ENCODE assay signal across 20 cellular contexts in genomic region chr9:98797491-98797890, GRCh38. TPM values are rescaled to one million over a fixed set of nuclear protein-coding genes. Genes with fewer than 3 reads are reported as not detected.
DNase-seq lines count a peak whose midpoint lies in the region; ATAC-seq and TF ChIP-seq lines count a peak whose summit lies in the region.
"Had no signal": no experiment of that assay in that cellular context is flagged by ENCODE, and none has a peak within 500 bp of the region (broad histone marks: within the 10 kb centered on the region; RNA-seq: fewer than 3 reads in every experiment).

No MANE protein-coding gene starts in this region.

- no peak for ATAC-seq in CD4-positive, alpha-beta T cell (ENCODE audit: poor library complexity)
- no peak for ATAC-seq in activated CD8-positive, alpha-beta T cell treated with anti-CD3 and anti-CD28 coated beads, Interleukin-2, amount 10 ng/mL, durations not matched to agents 7 days and 5 days
- ATAC-seq in naive thymus-derived CD4-positive, alpha-beta T cell = no peak
- ATAC-seq in HG03439 (IDR thresholded peaks at IDR 0.05; ENCODE audit: unreplicated experiment) (no peak), HG02571 (IDR thresholded peaks at IDR 0.05; ENCODE audit: unreplicated experiment) (no peak)

- no peak overlapping the region for H3K4me3 ChIP-seq in naive thymus-derived CD4-positive, alpha-beta T cell (ENCODE audit: low read length)

- H3K9me3 ChIP-seq in CD4-positive, alpha-beta T cell (ENCODE audit: control insufficient read depth, low read length) = no peaks in the 10 kb centered on the region
- H3K9me3 ChIP-seq in naive thymus-derived CD4-positive, alpha-beta T cell (ENCODE audit: control insufficient read depth in 2 of 3, low read length in 3 of 3) = no peaks in the 10 kb centered on the region
- H3K9me3 ChIP-seq: esophagus squamous epithelium, psoas muscle, thyroid gland had no signal

- POLR2A ChIA-PET in CD4-positive, alpha-beta T cell (lab: Charles Lee) = interaction anchor here (2.3 kb wide), 1 partner anchor 11 kb away, joined by 15 read pairs; the partner anchor contains the start of gene GALNT12
- POLR2A ChIA-PET in activated CD8-positive, alpha-beta T cell treated with anti-CD3 and anti-CD28 coated beads, Interleukin-2, amount 10 ng/mL, durations not matched to agents 7 days and 5 days (lab: Charles Lee) = interaction anchor here (1.7 kb wide), 1 partner anchor 11 kb away, joined by 8 read pairs; no protein-coding TSS in a partner anchor
- POLR2A ChIA-PET in naive thymus-derived CD4-positive, alpha-beta T cell (lab: Charles Lee) = interaction anchor here (1.2 to 2.4 kb wide), 2 partner anchors 9 to 542 kb away, joined by 4 to 8 read pairs; partner anchors contain the start of genes GALNT12 and TBC1D2

- no peak overlapping the region for H3K27ac ChIP-seq in CD4-positive, alpha-beta T cell (ENCODE audit: low read depth, low read length)
- H3K27ac ChIP-seq in naive thymus-derived CD4-positive, alpha-beta T cell (ENCODE audit: low read depth, low read length) = no peak overlapping the region
- H3K27ac ChIP-seq: cardiac muscle cell, SJSA1 had no signal

- TF ChIP-seq CTCF in CD4-positive, alpha-beta T cell (IDR thresholded peaks at IDR 0.05) = no peak

- H3K36me3 ChIP-seq in naive thymus-derived CD4-positive, alpha-beta T cell (ENCODE audit: control insufficient read depth in 2 of 3, insufficient read depth in 3 of 3, low read length in 3 of 3) = no peaks in the 10 kb centered on the region
- H3K36me3 ChIP-seq: BLaER1 treated with 17β-estradiol and CSF1 and Interleukin-3, amounts not matched to agents 10 nM and 100 nM; cardiac muscle cell; esophagus squamous epithelium; SJSA1; thyroid gland had no signal

- H3K4me3 Mint-ChIP-seq in T-helper 2 cell treated with Interferon-gamma antibody and Interleukin-4, amounts not matched to agents 5 μg/mL and 100 μg/mL, for 36 hours = peak overlapping the region; percentile 54
- peak overlapping the region; percentile 94 for H3K4me3 Mint-ChIP-seq in CD4-positive, alpha-beta T cell
- peak overlapping the region; percentile 31 for H3K4me3 Mint-ChIP-seq in activated CD8-positive, alpha-beta T cell treated with anti-CD3 and anti-CD28 coated beads, Interleukin-2, amount 10 ng/mL, durations not matched to agents 7 days and 5 days
- H3K4me3 Mint-ChIP-seq in naive thymus-derived CD4-positive, alpha-beta T cell = peak overlapping the region; percentile 47 to 94 (median 90)

- H3K27ac Mint-ChIP-seq in T-helper 2 cell treated with Interferon-gamma antibody and Interleukin-4, amounts not matched to agents 5 μg/mL and 100 μg/mL, for 36 hours = peak overlapping the region; percentile 62
- H3K27ac Mint-ChIP-seq in CD4-positive, alpha-beta T cell = peak overlapping the region; percentile 72
- H3K27ac Mint-ChIP-seq in activated CD8-positive, alpha-beta T cell treated with anti-CD3 and anti-CD28 coated beads, Interleukin-2, amount 10 ng/mL, durations not matched to agents 7 days and 5 days = no peak overlapping the region
- H3K27ac Mint-ChIP-seq in naive thymus-derived CD4-positive, alpha-beta T cell = peak overlapping the region in 7 of 9 donors; percentile 28 to 89 (median 81)

- H3K9me3 Mint-ChIP-seq in T-helper 2 cell treated with Interferon-gamma antibody and Interleukin-4, amounts not matched to agents 5 μg/mL and 100 μg/mL, for 36 hours = peaks cover 15% of the 10 kb centered on the region
- no peaks in the 10 kb centered on the region for H3K9me3 Mint-ChIP-seq in CD4-positive, alpha-beta T cell
- H3K9me3 Mint-ChIP-seq in activated CD8-positive, alpha-beta T cell treated with anti-CD3 and anti-CD28 coated beads, Interleukin-2, amount 10 ng/mL, durations not matched to agents 7 days and 5 days (ENCODE audit: insufficient read depth) = peaks cover 14% of the 10 kb centered on the region
- H3K9me3 Mint-ChIP-seq in naive thymus-derived CD4-positive, alpha-beta T cell = peaks cover 0 to 14% (median 5%) of the 10 kb centered on the region in 11 donors

- peaks cover 13% of the 10 kb centered on the region for H3K4me1 Mint-ChIP-seq in T-helper 2 cell treated with Interferon-gamma antibody and Interleukin-4, amounts not matched to agents 5 μg/mL and 100 μg/mL, for 36 hours (ENCODE audit: low read depth)
- peaks cover 29% of the 10 kb centered on the region for H3K4me1 Mint-ChIP-seq in CD4-positive, alpha-beta T cell (ENCODE audit: low read depth)
- H3K4me1 Mint-ChIP-seq in activated CD8-positive, alpha-beta T cell treated with anti-CD3 and anti-CD28 coated beads, Interleukin-2, amount 10 ng/mL, durations not matched to agents 7 days and 5 days (ENCODE audit: low read depth) = peaks cover 13% of the 10 kb centered on the region
- peaks cover 18 to 29% (median 24%) of the 10 kb centered on the region in 7 donors for H3K4me1 Mint-ChIP-seq in naive thymus-derived CD4-positive, alpha-beta T cell

- CTCF ChIA-PET in CD4-positive, alpha-beta T cell (lab: Charles Lee) = interaction anchor here (0.8 to 1.6 kb wide), 2 partner anchors 9 to 12 kb away, joined by 3 read pairs; no protein-coding TSS in a partner anchor
- CTCF ChIA-PET in activated CD8-positive, alpha-beta T cell treated with anti-CD3 and anti-CD28 coated beads, Interleukin-2, amount 10 ng/mL, durations not matched to agents 7 days and 5 days (lab: Charles Lee) = interaction anchor here (2.6 to 3.1 kb wide), 2 partner anchors 9 to 22 kb away, joined by 10 to 19 read pairs; no protein-coding TSS in a partner anchor
- CTCF ChIA-PET in naive thymus-derived CD4-positive, alpha-beta T cell (lab: Charles Lee) = interaction anchor here (0.6 to 1.3 kb wide), 2 partner anchors 11 to 546 kb away, joined by 3 read pairs; no protein-coding TSS in a partner anchor

- peaks cover 2% of the 10 kb centered on the region for H3K36me3 Mint-ChIP-seq in T-helper 2 cell treated with Interferon-gamma antibody and Interleukin-4, amounts not matched to agents 5 μg/mL and 100 μg/mL, for 36 hours (ENCODE audit: low read depth)
- H3K36me3 Mint-ChIP-seq in CD4-positive, alpha-beta T cell (ENCODE audit: low read depth) = peaks cover 6% of the 10 kb centered on the region
- H3K36me3 Mint-ChIP-seq in activated CD8-positive, alpha-beta T cell treated with anti-CD3 and anti-CD28 coated beads, Interleukin-2, amount 10 ng/mL, durations not matched to agents 7 days and 5 days (ENCODE audit: low read depth) = peaks cover 4% of the 10 kb centered on the region
- peaks cover 0 to 9% (median 0%) of the 10 kb centered on the region in 5 donors for H3K36me3 Mint-ChIP-seq in naive thymus-derived CD4-positive, alpha-beta T cell

- intact Hi-C loops in CD4-positive, alpha-beta T cell (cut with DNase I, micrococcal nuclease) = loop anchor here in 1 of 2 experiments (5.0 to 10.0 kb wide), 4 partner anchors 425 to 1627 kb away; partner anchors contain the start of genes ALG2, MSANTD3, NR4A3 and SEC61B
- intact Hi-C loops in naive thymus-derived CD4-positive, alpha-beta T cell (cut with micrococcal nuclease) = loop anchor here (2.0 to 10.0 kb wide), 7 partner anchors 260 to 1165 kb away; partner anchors contain the start of genes ANP32B (in 1 of the 2), NCBP1 (in 1 of the 2), TBC1D2 (in 1 of the 2) and TRMO (in 1 of the 2)

- H3K27me3 ChIP-seq in CD4-positive, alpha-beta T cell (ENCODE audit: control insufficient read depth, insufficient read depth, low read length) = no peaks in the 10 kb centered on the region
- H3K27me3 ChIP-seq in naive thymus-derived CD4-positive, alpha-beta T cell (ENCODE audit: control insufficient read depth in 2 of 2, insufficient read depth in 2 of 2, low read length in 2 of 2) = no peaks in the 10 kb centered on the region
- H3K27me3 ChIP-seq: BLaER1 treated with 17β-estradiol and CSF1 and Interleukin-3, amounts not matched to agents 10 nM and 100 nM; cardiac muscle cell; esophagus squamous epithelium; SJSA1; thyroid gland had no signal

- no peak for DNase-seq in T-helper 2 cell treated with Interferon-gamma antibody and Interleukin-4, amounts not matched to agents 5 μg/mL and 100 μg/mL, for 36 hours (ENCODE audit: low spot score)
- DNase-seq in T-helper 2 cell (no peak), cerebellar nuclear complex (lab: John Stamatoyannopoulos, UW) (no peak)
- DNase-seq in CD4-positive, alpha-beta T cell = no peak
- no peak for DNase-seq in activated CD8-positive, alpha-beta T cell treated with anti-CD3 and anti-CD28 coated beads, Interleukin-2, amount 10 ng/mL, durations not matched to agents 7 days and 5 days
- no peak for DNase-seq in naive thymus-derived CD4-positive, alpha-beta T cell
- DNase-seq: 8988T, DMS79, esophagus squamous epithelium, left ventricle myocardium superior, NCI-H1092, NCI-H526 treated with DMSO at 0.1 percent for 48 hours, OCI-M1, psoas muscle, thyroid gland had no signal

- H3K4me1 ChIP-seq in naive thymus-derived CD4-positive, alpha-beta T cell (ENCODE audit: control insufficient read depth in 2 of 2, insufficient read depth in 2 of 2, low read length in 2 of 2) = peaks cover 6 to 10% of the 10 kb centered on the region in 2 donors

- peaks cover 34% of the 10 kb centered on the region for H3K27me3 Mint-ChIP-seq in T-helper 2 cell treated with Interferon-gamma antibody and Interleukin-4, amounts not matched to agents 5 μg/mL and 100 μg/mL, for 36 hours (ENCODE audit: low read depth)
- H3K27me3 Mint-ChIP-seq in CD4-positive, alpha-beta T cell = no peaks in the 10 kb centered on the region
- peaks cover 12% of the 10 kb centered on the region for H3K27me3 Mint-ChIP-seq in activated CD8-positive, alpha-beta T cell treated with anti-CD3 and anti-CD28 coated beads, Interleukin-2, amount 10 ng/mL, durations not matched to agents 7 days and 5 days (ENCODE audit: low read depth)
- H3K27me3 Mint-ChIP-seq in naive thymus-derived CD4-positive, alpha-beta T cell = peaks cover 0 to 29% (median 0%) of the 10 kb centered on the region in 5 donors

RNA-seq across cellular contexts. Expression of gene ANKS6, which starts 1.1 kb away (rescaled TPM):
- total RNA-seq in CD4-positive, alpha-beta T cell = 10 to 100 TPM; 11.8 to 12.2 TPM
- total RNA-seq in activated CD8-positive, alpha-beta T cell treated with anti-CD3 and anti-CD28 coated beads, Interleukin-2, amount 10 ng/mL, durations not matched to agents 7 days and 5 days = 1 to 10 TPM; 3.8 to 5.8 TPM
- 10 to 100 TPM in 4 of 5 experiments, 1 to 10 TPM in 1; 8.1 to 18.4 (median 13.5) TPM for total RNA-seq in naive thymus-derived CD4-positive, alpha-beta T cell
- 1 to 10 TPM; 5.0 to 7.5 TPM for polyA plus RNA-seq in naive thymus-derived CD4-positive, alpha-beta T cell

RNA-seq across cellular contexts. Expression of gene GALNT12, which starts 10.0 kb away (rescaled TPM):
- total RNA-seq in CD4-positive, alpha-beta T cell = 10 to 100 TPM in 1 of 2 experiments, 1 to 10 TPM in 1; 8.7 to 11.5 TPM
- 1 to 10 TPM; 7.9 to 8.8 TPM for total RNA-seq in activated CD8-positive, alpha-beta T cell treated with anti-CD3 and anti-CD28 coated beads, Interleukin-2, amount 10 ng/mL, durations not matched to agents 7 days and 5 days
- 10 to 100 TPM in 4 of 5 experiments, 1 to 10 TPM in 1; 6.2 to 14.3 (median 11.4) TPM for total RNA-seq in naive thymus-derived CD4-positive, alpha-beta T cell
- polyA plus RNA-seq in naive thymus-derived CD4-positive, alpha-beta T cell = 1 to 10 TPM; 3.1 to 4.3 TPM

Comparison
In these comparisons a context has a peak if more than half of its experiments do, and no peak if none do; other contexts are left out.
1. H3K4me3 Mint-ChIP-seq: peak in every context shown above with its lines; median percentile 94 in CD4-positive, alpha-beta T cell; 90 in naive thymus-derived CD4-positive, alpha-beta T cell; 54 in T-helper 2 cell treated with Interferon-gamma antibody and Interleukin-4, amounts not matched to agents 5 μg/mL and 100 μg/mL, for 36 hours; 31 in activated CD8-positive, alpha-beta T cell treated with anti-CD3 and anti-CD28 coated beads, Interleukin-2, amount 10 ng/mL, durations not matched to agents 7 days and 5 days.